ENCODE assay signal across 11 cellular contexts in genomic region chr5:141835928-141836667, GRCh38. TPM values are rescaled to one million over a fixed set of nuclear protein-coding genes. Genes with fewer than 3 reads are reported as not detected.
DNase-seq lines count a peak whose midpoint lies in the region; ATAC-seq and TF ChIP-seq lines count a peak whose summit lies in the region.
"Had no signal": no experiment of that assay in that cellular context is flagged by ENCODE, and none has a peak within 500 bp of the region (broad histone marks: within the 10 kb centered on the region; RNA-seq: fewer than 3 reads in every experiment).

No MANE protein-coding gene starts in this region.

- H3K4me1 Mint-ChIP-seq in osteocyte (ENCODE audit: unreplicated experiment): peaks cover 59% of the 10 kb centered on the region

- TF ChIP-seq EP300 in gastroesophageal sphincter (IDR thresholded peaks at IDR 0.05): no peak

- DNase-seq in AG10803 (ENCODE audit: low read depth) (peak; percentile 38), OCI-LY7 (ENCODE audit: low spot score) (no peak), osteocyte (ENCODE audit: extremely low spot score, unreplicated experiment) (no peak), DMS79 treated with DMSO at 0.1 percent for 48 hours (lab: John Stamatoyannopoulos, UW) (no peak), DMS114 treated with DMSO at 0.1 percent for 48 hours (lab: John Stamatoyannopoulos, UW; ENCODE audit: unreplicated experiment) (no peak)
- DNase-seq in stimulated activated CD4-positive, alpha-beta T cell treated with anti-CD3 and anti-CD28 coated beads, Interleukin-4, amount 100 ng/mL, for 4 hours: no peak
- DNase-seq: activated T-cell treated with anti-CD3 and anti-CD28 coated beads, Interleukin-2, amount 50 U/mL, for 48 hours; CD4-positive, alpha-beta memory T cell had no signal

- no peaks in the 10 kb centered on the region for H3K79me2 ChIP-seq in OCI-LY7 (ENCODE audit: insufficient read depth, low read depth, low read length)

- H2AFZ ChIP-seq in OCI-LY7 (ENCODE audit: low read length): peak overlapping the region; percentile 72

- H3K9me3 ChIP-seq in OCI-LY7 (ENCODE audit: low read length) (no peaks in the 10 kb centered on the region), gastroesophageal sphincter (no peaks in the 10 kb centered on the region)

- no peak overlapping the region for H3K4me3 ChIP-seq in AG10803 (ENCODE audit: low read length)
- H3K4me3 ChIP-seq in OCI-LY7 (ENCODE audit: low read depth, low read length, poor library complexity, severe bottlenecking): peak overlapping the region; percentile 7
- H3K4me3 ChIP-seq in gastroesophageal sphincter: no peak overlapping the region

- BruUV-seq in OCI-LY7 (replicated peaks; lab: Mats Ljungman, UMichigan): no TSS peak

- CTCF ChIA-PET in OCI-LY7 (lab: Charles Lee; ENCODE audit: unreplicated experiment): interaction anchor here (0.6 kb wide), 1 partner anchor 21 kb away, joined by 4 read pairs; no protein-coding TSS in a partner anchor

- H3K27me3 Mint-ChIP-seq in osteocyte (ENCODE audit: unreplicated experiment): no peaks in the 10 kb centered on the region

- intact Hi-C loops in OCI-LY7 (cut with micrococcal nuclease; ENCODE audit: unreplicated experiment): loop anchor here (5.0 kb wide), 1 partner anchor 41 kb away; the partner anchor contains the start of gene PCDH1

- no peaks in the 10 kb centered on the region for H4K20me1 ChIP-seq in OCI-LY7 (ENCODE audit: insufficient read depth, low read length)

- H3K4me3 Mint-ChIP-seq in osteocyte (ENCODE audit: unreplicated experiment): peak overlapping the region; percentile 53
- H3K4me3 Mint-ChIP-seq: CD4-positive, alpha-beta memory T cell had no signal

- H3K27ac ChIP-seq in OCI-LY7 (ENCODE audit: low read depth, low read length, poor library complexity, severe bottlenecking) (no peak overlapping the region), gastroesophageal sphincter (peak overlapping the region in 3 of 4 donors; percentile 51 to 69 (median 66))

- ATAC-seq in gastroesophageal sphincter (peak; percentile 24), GM19455 (IDR thresholded peaks at IDR 0.05; ENCODE audit: unreplicated experiment) (no peak)

- peaks cover 54% of the 10 kb centered on the region for H3K4me1 ChIP-seq in OCI-LY7 (ENCODE audit: insufficient read depth, low read length, poor library complexity, severe bottlenecking)
- H3K4me1 ChIP-seq in gastroesophageal sphincter: peaks cover 0 to 26% (median 0%) of the 10 kb centered on the region in 3 donors

- peak overlapping the region; percentile 48 for H3K4me2 ChIP-seq in OCI-LY7 (ENCODE audit: low read length)

- peak overlapping the region; percentile 96 for H3K27ac Mint-ChIP-seq in osteocyte (ENCODE audit: unreplicated experiment)
- H3K27ac Mint-ChIP-seq: CD4-positive, alpha-beta memory T cell had no signal

- no peaks in the 10 kb centered on the region for H3K9me3 Mint-ChIP-seq in osteocyte (ENCODE audit: unreplicated experiment)
- H3K9me3 Mint-ChIP-seq: CD4-positive, alpha-beta memory T cell had no signal

- TF ChIP-seq CTCF in AG10803 (conservative IDR thresholded peaks at IDR 0.05; ENCODE audit: low read length) (no peak), OCI-LY7 (conservative IDR thresholded peaks at IDR 0.05; ENCODE audit: low read length) (no peak), gastroesophageal sphincter (IDR thresholded peaks at IDR 0.05) (no peak), osteocyte (IDR thresholded peaks at IDR 0.05) (no peak)

- no peaks in the 10 kb centered on the region for H3K9me2 ChIP-seq in OCI-LY7 (ENCODE audit: insufficient read depth, low read length)

- H3K36me3 Mint-ChIP-seq in osteocyte (ENCODE audit: unreplicated experiment): no peaks in the 10 kb centered on the region
- H3K36me3 Mint-ChIP-seq: CD4-positive, alpha-beta memory T cell had no signal

- POLR2A ChIA-PET in OCI-LY7 (lab: Charles Lee): interaction anchor here (0.8 kb wide), 1 partner anchor 11 kb away, joined by 3 read pairs; no protein-coding TSS in a partner anchor

- 17 to 25% methylated on average over 7 to 9 of the region's 13 CpGs for WGBS in gastroesophageal sphincter (ENCODE audit: low coverage in 1 of 2), 2 donors

- no peaks in the 10 kb centered on the region for H3K36me3 ChIP-seq in OCI-LY7 (ENCODE audit: insufficient read depth, low read length)
- no peaks in the 10 kb centered on the region for H3K36me3 ChIP-seq in gastroesophageal sphincter

- peaks cover 53% of the 10 kb centered on the region for H3K27me3 ChIP-seq in gastroesophageal sphincter

- TF ChIP-seq POLR2A in gastroesophageal sphincter (IDR thresholded peaks at IDR 0.05): no peak

RNA-seq across cellular contexts. Expression of gene PCDH1, which starts 42.1 kb away (rescaled TPM):
- not detected in 2 replicates for total RNA-seq in OCI-LY7 (2014; rRNA removed; shearing (Covaris generic))
- total RNA-seq in OCI-LY7 (2022) (0.41 TPM in 1 of 2 replicates, not detected in the other), gastroesophageal sphincter (10 to 100 TPM; 23.0 to 52.8 (median 30.9) TPM), osteocyte (6.3 and 7.3 TPM in 2 replicates)
- total RNA-seq: CD4-positive, alpha-beta memory T cell; T-helper 2 cell treated with Interferon-gamma antibody and Interleukin-4, amounts not matched to agents 100 ng/mL and 5 ng/mL, for 36 hours had no signal
